In the genomic region with DNA sequence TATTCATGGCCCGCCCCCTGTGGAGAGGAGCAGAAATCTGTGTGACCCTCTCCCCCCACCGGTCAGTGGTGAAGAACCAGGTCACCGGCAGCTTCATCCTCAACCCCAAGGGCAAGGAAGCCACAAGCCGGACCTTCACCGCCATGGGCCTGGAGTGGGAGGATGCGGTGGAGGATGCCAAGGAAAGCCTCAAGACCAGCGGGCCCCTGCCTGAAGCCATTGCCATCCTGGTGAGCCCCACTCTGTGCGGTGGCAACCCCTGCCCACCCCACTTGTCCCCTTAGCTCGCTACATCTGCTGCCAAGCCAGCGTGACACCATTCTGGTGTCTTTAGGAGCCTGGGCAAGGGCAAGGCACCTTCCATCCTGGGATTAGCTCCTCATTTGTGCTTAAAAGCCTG, we compare ENCODE assay signal across 20 cellular contexts. TPM values are rescaled to one million over a fixed set of nuclear protein-coding genes. Genes with fewer than 3 reads are reported as not detected.
DNase-seq lines count a peak whose midpoint lies in the region; ATAC-seq and TF ChIP-seq lines count a peak whose summit lies in the region.
"Had no signal": no experiment of that assay in that cellular context is flagged by ENCODE, and none has a peak within 500 bp of the region (broad histone marks: within the 10 kb centered on the region; RNA-seq: fewer than 3 reads in every experiment).

No MANE protein-coding gene starts in this region.

- ATAC-seq in Right ventricle myocardium superior (ENCODE audit: poor library complexity) (no peak), heart right ventricle (no peak), WTC11 (no peak)
- ATAC-seq: A549, HepG2 had no signal

- no peak overlapping the region for H3K23ac ChIP-seq in neuronal stem cell (ENCODE audit: low read depth, low read length, poor library complexity)

- H4K91ac ChIP-seq in neuronal stem cell (ENCODE audit: low read depth, low read length, poor library complexity), result no peak overlapping the region

- peaks cover 15% of the 10 kb centered on the region for H3K4me1 Mint-ChIP-seq in WTC11

- TF ChIP-seq CTCF in heart right ventricle (IDR thresholded peaks at IDR 0.05), result no peak
- no peak for TF ChIP-seq CTCF in spleen (IDR thresholded peaks at IDR 0.05 in 8 of 11, conservative IDR thresholded peaks at IDR 0.05 in 3 of 11)
- no peak for TF ChIP-seq CTCF in ascending aorta (IDR thresholded peaks at IDR 0.05)
- TF ChIP-seq CTCF in WTC11 (IDR thresholded peaks at IDR 0.05), result no peak

- POLR2A ChIA-PET in WTC11 (lab: Charles Lee), result no interaction called here

- H3K36me3 Mint-ChIP-seq in WTC11, result no peaks in the 10 kb centered on the region

- no peak overlapping the region for H3K27ac Mint-ChIP-seq in WTC11
- H3K27ac Mint-ChIP-seq: CD4-positive, alpha-beta T cell; H9 had no signal

- no peak overlapping the region for H3K27ac ChIP-seq in heart right ventricle
- no peak overlapping the region for H3K27ac ChIP-seq in neuronal stem cell (replicated peaks; ENCODE audit: low read length)
- no peak overlapping the region for H3K27ac ChIP-seq in spleen
- no peak overlapping the region for H3K27ac ChIP-seq in ascending aorta
- H3K27ac ChIP-seq: 22Rv1, A549, C4-2B had no signal

- H3K18ac ChIP-seq in neuronal stem cell (ENCODE audit: low read length), result peak overlapping the region; percentile 33

- H2BK5ac ChIP-seq in neuronal stem cell (ENCODE audit: low read length), result no peak overlapping the region

- H2BK15ac ChIP-seq in neuronal stem cell (ENCODE audit: low read length), result no peak overlapping the region

- H3K36me3 ChIP-seq in heart right ventricle, result no peaks in the 10 kb centered on the region
- H3K36me3 ChIP-seq in neuronal stem cell (replicated peaks in 1 of 2; ENCODE audit: control insufficient read depth in 2 of 2, insufficient read depth in 2 of 2, low read length in 2 of 2), result no peaks in the 10 kb centered on the region
- H3K36me3 ChIP-seq in spleen, result no peaks in the 10 kb centered on the region
- no peaks in the 10 kb centered on the region for H3K36me3 ChIP-seq in ascending aorta

- H3K4me1 ChIP-seq in heart right ventricle (peaks cover 0 to 18% (median 13%) of the 10 kb centered on the region in 9 donors), neuronal stem cell (ENCODE audit: control insufficient read depth in 2 of 2, insufficient read depth in 1 of 2, low read depth in 1 of 2, low read length in 2 of 2) (peaks cover 0 to 1% of the 10 kb centered on the region in 2 donors), spleen (no peaks in the 10 kb centered on the region), ascending aorta (peaks cover 0 to 3% of the 10 kb centered on the region in 2 donors)
- H3K4me1 ChIP-seq: A549 had no signal

- peak overlapping the region; percentile 58 for H2AK5ac ChIP-seq in neuronal stem cell (ENCODE audit: low read depth, low read length)

- H3K4me2 ChIP-seq in neuronal stem cell (ENCODE audit: insufficient read depth, low read length, poor library complexity, severe bottlenecking), result no peak overlapping the region
- H3K4me2 ChIP-seq: A549 had no signal

- no peaks in the 10 kb centered on the region for H3K27me3 Mint-ChIP-seq in WTC11 (ENCODE audit: low read depth)
- H3K27me3 Mint-ChIP-seq: CD4-positive, alpha-beta T cell had no signal

- DNase-seq in Right ventricle myocardium superior, result peak; percentile 39
- DNase-seq in heart right ventricle, result no peak
- DNase-seq in neuronal stem cell (ENCODE audit: low spot score), result no peak
- DNase-seq in spleen, result peak; percentile 50
- DNase-seq in ascending aorta (ENCODE audit: low spot score in 2 of 2), result no peak
- DNase-seq in WTC11 (ENCODE audit: low spot score), result no peak
- DNase-seq in superior temporal gyrus (ENCODE audit: extremely low spot score), result no peak
- DNase-seq: AML-193; Caco-2; CD4-positive, alpha-beta T cell; DMS79; GDM1; GOT3; H9 had no signal

- H3K4me3 Mint-ChIP-seq in WTC11, result no peak overlapping the region
- H3K4me3 Mint-ChIP-seq: CD4-positive, alpha-beta T cell; H9 had no signal

- H3K4ac ChIP-seq in neuronal stem cell (ENCODE audit: low read length), result no peak overlapping the region

- CTCF ChIA-PET in WTC11 (lab: Charles Lee), result no interaction called here

- 95 to 98% methylated on average over 10 of the region's 10 CpGs for WGBS in heart right ventricle, 2 donors
- WGBS in neuronal stem cell (ENCODE audit: extremely low coverage in 2 of 2, insufficient read length in 2 of 2, insufficient replicate concordance in 1 of 2), 2 donors, result no CpG with 5 or more reads among the region's 10 CpGs
- WGBS in spleen, 5 donors, result 93 to 96% (median 95%) methylated on average over 9 to 10 of the region's 10 CpGs

- no peak overlapping the region for H2BK120ac ChIP-seq in neuronal stem cell (ENCODE audit: low read depth, low read length)

- H2AFZ ChIP-seq in neuronal stem cell (ENCODE audit: low read length), result no peak overlapping the region

- TF ChIP-seq POLR2A in spleen (IDR thresholded peaks at IDR 0.05), result no peak

- no peak overlapping the region for H3K14ac ChIP-seq in neuronal stem cell (ENCODE audit: low read length)

- 0 out of 2 replicates have a peak, but pooled peaks cover 3% of the 10 kb centered on the region for H3K9me3 Mint-ChIP-seq in WTC11
- H3K9me3 Mint-ChIP-seq: CD4-positive, alpha-beta T cell; H9 had no signal

- H3K9me3 ChIP-seq in heart right ventricle (peaks cover 0 to 8% (median 0%) of the 10 kb centered on the region in 11 donors), neuronal stem cell (replicated peaks in 1 of 2; ENCODE audit: control insufficient read depth in 2 of 2, insufficient read depth in 1 of 2, low read depth in 1 of 2, low read length in 2 of 2) (no peaks in the 10 kb centered on the region), spleen (no peaks in the 10 kb centered on the region), ascending aorta (no peaks in the 10 kb centered on the region)
- H3K9me3 ChIP-seq: A549 had no signal

- H3K4me3 ChIP-seq in heart right ventricle (no peak overlapping the region), neuronal stem cell (ENCODE audit: low read length in 2 of 2) (no peak overlapping the region), spleen (no peak overlapping the region), ascending aorta (no peak overlapping the region)
- H3K4me3 ChIP-seq: A549 had no signal

- no peaks in the 10 kb centered on the region for H3K27me3 ChIP-seq in heart right ventricle
- peaks cover 0 to 5% (median 0%) of the 10 kb centered on the region in 3 experiments for H3K27me3 ChIP-seq in neuronal stem cell (ENCODE audit: control insufficient read depth in 3 of 3, insufficient read depth in 3 of 3, low read depth in 1 of 3, low read length in 3 of 3)
- no peaks in the 10 kb centered on the region for H3K27me3 ChIP-seq in spleen (replicated peaks in 1 of 7)
- no peaks in the 10 kb centered on the region for H3K27me3 ChIP-seq in ascending aorta

- no peak overlapping the region for H2BK12ac ChIP-seq in neuronal stem cell (ENCODE audit: low read length)

- no peak overlapping the region for H3K9ac ChIP-seq in neuronal stem cell (ENCODE audit: low read depth, low read length, poor library complexity)

- no peaks in the 10 kb centered on the region for H3K79me1 ChIP-seq in neuronal stem cell (ENCODE audit: low read depth, low read length)

- H4K8ac ChIP-seq in neuronal stem cell (ENCODE audit: low read depth, low read length), result no peak overlapping the region

- intact Hi-C loops in Right ventricle myocardium superior (cut with DNase I) (loop anchor here (10.0 kb wide), 1 partner anchor 285 kb away; no protein-coding TSS in a partner anchor), heart right ventricle (cut with DNase I) (loop anchor here in 3 of 10 donors (10.0 kb wide), 2 partner anchors 125 to 285 kb away; no protein-coding TSS in a partner anchor), spleen (cut with DNase I; ENCODE audit: low total_unique reads) (no loop called here), ascending aorta (cut with DNase I) (loop anchor here (2.0 kb wide), 1 partner anchor 47 kb away; no protein-coding TSS in a partner anchor)

TF ChIP-seq in WTC11, 78 proteins besides CTCF, POLR2A, EP300 and RAD21:
- TF ChIP-seq, protein P1, sequence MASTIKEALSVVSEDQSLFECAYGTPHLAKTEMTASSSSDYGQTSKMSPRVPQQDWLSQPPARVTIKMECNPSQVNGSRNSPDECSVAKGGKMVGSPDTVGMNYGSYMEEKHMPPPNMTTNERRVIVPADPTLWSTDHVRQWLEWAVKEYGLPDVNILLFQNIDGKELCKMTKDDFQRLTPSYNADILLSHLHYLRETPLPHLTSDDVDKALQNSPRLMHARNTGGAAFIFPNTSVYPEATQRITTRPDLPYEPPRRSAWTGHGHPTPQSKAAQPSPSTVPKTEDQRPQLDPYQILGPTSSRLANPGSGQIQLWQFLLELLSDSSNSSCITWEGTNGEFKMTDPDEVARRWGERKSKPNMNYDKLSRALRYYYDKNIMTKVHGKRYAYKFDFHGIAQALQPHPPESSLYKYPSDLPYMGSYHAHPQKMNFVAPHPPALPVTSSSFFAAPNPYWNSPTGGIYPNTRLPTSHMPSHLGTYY (CRISPR knock-in tag; IDR thresholded peaks at IDR 0.05), result no peak
- TF ChIP-seq EMX1 (CRISPR knock-in tag; IDR thresholded peaks at IDR 0.05) (no peak), TP53 (CRISPR knock-in tag; IDR thresholded peaks at IDR 0.05) (no peak), OVOL2 (CRISPR knock-in tag; IDR thresholded peaks at IDR 0.05; ENCODE audit: borderline replicate concordance) (no peak), ZNF232 (CRISPR knock-in tag; IDR thresholded peaks at IDR 0.05) (no peak)
- TF ChIP-seq, protein P2, sequence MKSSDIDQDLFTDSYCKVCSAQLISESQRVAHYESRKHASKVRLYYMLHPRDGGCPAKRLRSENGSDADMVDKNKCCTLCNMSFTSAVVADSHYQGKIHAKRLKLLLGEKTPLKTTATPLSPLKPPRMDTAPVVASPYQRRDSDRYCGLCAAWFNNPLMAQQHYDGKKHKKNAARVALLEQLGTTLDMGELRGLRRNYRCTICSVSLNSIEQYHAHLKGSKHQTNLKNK (CRISPR knock-in tag; IDR thresholded peaks at IDR 0.05), result no peak

RNA-seq across cellular contexts. Expression of a gene that starts 35.4 kb away (rescaled TPM):
- total RNA-seq in Right ventricle myocardium superior (not detected), heart right ventricle (not detected), spleen (1 to 10 TPM in 2 of 7 donors, under 1 TPM in 5; 0.56 to 2.9 (median 0.66) TPM), ascending aorta (not detected), WTC11 (2021) (not detected in 3 replicates)
- polyA plus RNA-seq in heart right ventricle (not detected), spleen (under 1 TPM in 1 of 3 donors, not detected in 2; 0.45 TPM)
- polyA plus RNA-seq in neuronal stem cell (2013, experiment 1 of 2), result not detected
- polyA plus RNA-seq in neuronal stem cell (2013, experiment 2 of 2), result not detected
- total RNA-seq: Caco-2; CD4-positive, alpha-beta T cell; Daoy; H9; HepG2 had no signal
- polyA plus RNA-seq: A549, BJ, HepG2 had no signal

Comparison
In these comparisons a context has a peak if more than half of its experiments do, and no peak if none do; other contexts are left out.
1. DNase-seq: peak in Right ventricle myocardium superior (single experiment) and spleen (single experiment); none in heart right ventricle (0 of 2), neuronal stem cell (single experiment), ascending aorta (0 of 2), WTC11 (single experiment) and superior temporal gyrus (single experiment).